ENCODE assay signal across 13 cellular contexts in genomic region chr5:102747386-102748166, GRCh38. TPM values are rescaled to one million over a fixed set of nuclear protein-coding genes. Genes with fewer than 3 reads are reported as not detected.
A peak's percentile ranks its signal among the peaks of the same experiment; 100 is the strongest.
DNase-seq lines count a peak whose midpoint lies in the region; ATAC-seq and TF ChIP-seq lines count a peak whose summit lies in the region.
"Had no signal": no experiment of that assay in that cellular context is flagged by ENCODE, and none has a peak within 500 bp of the region (broad histone marks: within the 10 kb centered on the region; RNA-seq: fewer than 3 reads in every experiment).

No MANE protein-coding gene starts in this region.

- no peak for TF ChIP-seq CTCF in omental fat pad (IDR thresholded peaks at IDR 0.05)

- peak; percentile 35 for DNase-seq in iPS-NIHi7 (ENCODE audit: extremely low spot score)
- no peak for DNase-seq in cerebellar nuclear complex (lab: John Stamatoyannopoulos, UW)
- DNase-seq in omental fat pad (ENCODE audit: low spot score), result no peak
- no peak for DNase-seq in retina
- DNase-seq: effector CD4-positive, alpha-beta T cell; NCI-H2029 treated with DMSO at 0.1 percent for 48 hours; T-helper 17 cell had no signal

- ATAC-seq in GM18867 (IDR thresholded peaks at IDR 0.05; ENCODE audit: unreplicated experiment) (peak; percentile 86), GM21447 (IDR thresholded peaks at IDR 0.05; ENCODE audit: unreplicated experiment) (peak; percentile 64), HG03066 (IDR thresholded peaks at IDR 0.05; ENCODE audit: low read depth, unreplicated experiment) (peak; percentile 70), omental fat pad (ENCODE audit: low FRiP score) (no peak)
- ATAC-seq: HCT116, left lobe of liver, T-helper 17 cell had no signal

RNA-seq across cellular contexts. Expression of gene PAM, which starts 7.5 kb away (rescaled TPM):
- total RNA-seq in omental fat pad, result 100 to 1,000 TPM; 113 to 178 (median 130) TPM
- total RNA-seq: OCI-LY7 had no signal
